In the genomic region with DNA sequence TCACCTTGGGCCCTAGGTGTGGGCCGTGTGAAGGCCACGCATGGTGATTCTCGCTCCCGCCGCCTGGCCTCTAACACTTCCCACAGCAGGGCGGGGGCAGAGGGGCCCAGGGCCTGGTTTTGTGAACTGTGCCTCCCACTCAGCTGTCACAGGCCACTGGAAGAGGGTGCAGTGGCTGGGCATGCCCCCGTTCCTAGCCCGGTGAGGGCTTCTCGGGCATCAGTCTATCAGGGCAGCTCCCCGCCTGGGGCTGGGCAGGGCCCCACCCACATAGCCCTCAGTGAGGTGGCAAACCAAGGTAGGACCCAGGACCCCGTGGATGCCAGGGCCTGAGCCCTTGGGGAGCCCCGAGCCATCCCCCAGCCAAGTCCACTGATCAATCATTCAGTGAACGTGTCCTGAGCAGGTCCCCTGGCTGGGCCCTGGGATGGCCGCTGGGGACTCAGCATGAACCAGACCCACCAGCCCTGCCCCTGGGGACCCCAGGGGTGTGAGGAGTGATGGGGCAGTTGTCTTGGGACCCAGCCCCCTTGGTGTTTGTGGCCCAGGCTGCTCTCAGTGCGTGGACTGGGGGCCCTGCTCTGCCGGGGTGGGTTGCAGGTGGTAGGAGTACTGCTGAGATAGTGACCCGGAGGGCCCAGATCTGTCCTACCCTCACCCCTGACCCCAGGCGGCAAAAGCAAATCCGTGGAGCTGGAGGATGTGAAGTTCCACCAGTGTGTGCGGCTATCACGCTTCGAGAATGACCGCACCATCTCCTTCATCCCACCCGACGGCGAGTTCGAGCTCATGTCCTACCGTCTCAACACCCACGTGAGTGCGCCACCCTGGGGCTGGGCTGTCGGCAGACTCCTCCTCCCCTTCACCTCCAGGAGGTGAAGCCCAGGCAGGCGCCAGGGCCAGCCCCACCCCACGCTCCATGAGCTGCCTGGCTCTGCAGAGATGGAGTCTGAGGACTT, we compare ENCODE assay signal across 1 cellular context.
TF ChIP-seq lines count a peak whose summit lies in the region.

No MANE protein-coding gene starts in this region.

TF ChIP-seq in K562, 482 proteins besides CTCF, POLR2A, EP300 and RAD21:
- TF ChIP-seq RBM22 (IDR thresholded peaks at IDR 0.05; ENCODE audit: low read depth, low read length, poor library complexity, severe bottlenecking) (no peak), NR4A1 (CRISPR knock-in tag; IDR thresholded peaks at IDR 0.05) (no peak), NR4A1 (tag; IDR thresholded peaks at IDR 0.05) (no peak), POLR2G (IDR thresholded peaks at IDR 0.05; ENCODE audit: low read depth, low read length) (0 out of 2 replicates have a peak, but pooled peaks have one; percentile 25), ZNF12 (CRISPR knock-in tag; IDR thresholded peaks at IDR 0.05) (no peak)
- TF ChIP-seq, protein P1, sequence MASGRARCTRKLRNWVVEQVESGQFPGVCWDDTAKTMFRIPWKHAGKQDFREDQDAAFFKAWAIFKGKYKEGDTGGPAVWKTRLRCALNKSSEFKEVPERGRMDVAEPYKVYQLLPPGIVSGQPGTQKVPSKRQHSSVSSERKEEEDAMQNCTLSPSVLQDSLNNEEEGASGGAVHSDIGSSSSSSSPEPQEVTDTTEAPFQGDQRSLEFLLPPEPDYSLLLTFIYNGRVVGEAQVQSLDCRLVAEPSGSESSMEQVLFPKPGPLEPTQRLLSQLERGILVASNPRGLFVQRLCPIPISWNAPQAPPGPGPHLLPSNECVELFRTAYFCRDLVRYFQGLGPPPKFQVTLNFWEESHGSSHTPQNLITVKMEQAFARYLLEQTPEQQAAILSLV (tag; IDR thresholded peaks at IDR 0.05): no peak
